Comparison of ENCODE assay signal across 26 cellular contexts in genomic region chr13:99162543-99162942, GRCh38.
"Had no signal": no experiment of that assay in that cellular context is flagged by ENCODE, and none has a peak within 500 bp of the region (broad histone marks: within the 10 kb centered on the region; RNA-seq: fewer than 3 reads in every experiment).

No MANE protein-coding gene starts in this region.

- H3K4me1 ChIP-seq: ascending aorta, body of pancreas, SJSA1 had no signal

- H3K9me3 ChIP-seq: ascending aorta, body of pancreas, MG63, SJSA1 had no signal

- H3K27me3 ChIP-seq: ascending aorta, body of pancreas, MG63 had no signal

- H3K4me3 ChIP-seq: ascending aorta, body of pancreas, MG63, SJSA1 had no signal

- H3K27ac ChIP-seq: ascending aorta, body of pancreas, SJSA1 had no signal

- DNase-seq: activated CD4-positive, alpha-beta T cell treated with anti-CD3 and anti-CD28 coated beads for 4 hours; activated CD4-positive, alpha-beta T cell treated with anti-CD3 and anti-CD28 coated beads, Interleukin-2, amount 50 U/mL, for 48 hours; activated CD8-positive, alpha-beta memory T cell treated with anti-CD3 and anti-CD28 coated beads, Interleukin-2, amount 50 U/mL, for 4 hours; activated naive CD4-positive, alpha-beta T cell treated with anti-CD3 and anti-CD28 coated beads, Interleukin-2, amount 50 U/mL, for 16 hours; activated naive CD8-positive, alpha-beta T cell treated with anti-CD3 and anti-CD28 coated beads, Interleukin-2, amount 50 U/mL, for 24 hours; activated T-cell treated with anti-CD3 and anti-CD28 coated beads, Interleukin-2, amount 50 U/mL, for 72 hours; amniotic stem cell; body of pancreas; MG63; MV-4-11; NCI-H1092 treated with DMSO at 0.1 percent for 48 hours; NCI-H1417 treated with DMSO at 0.1 percent for 48 hours; NCI-H1694 treated with DMSO at 0.1 percent for 48 hours; NCI-H2081; NCI-H510A treated with DMSO at 0.1 percent for 48 hours; NCI-H69; NK-92 treated with Interleukin-12 subunit alpha and Interleukin-12 subunit beta, amount 100 ng/mL, for 24 hours; OCI-M1; RPMI8226; SHP77; SW 1271 had no signal

- ATAC-seq: activated CD4-positive, CD25-positive, alpha-beta regulatory T cell treated with anti-CD3 and anti-CD28 coated beads, Interleukin-2, amount 50 U/mL, for 24 hours; activated naive CD8-positive, alpha-beta T cell treated with anti-CD3 and anti-CD28 coated beads, Interleukin-2, amount 50 U/mL, for 24 hours; activated T-cell treated with anti-CD3 and anti-CD28 coated beads, Interleukin-2, amount 50 U/mL, for 72 hours; body of pancreas; Panc1; SK-N-SH treated with all-trans-retinoic acid at 6 μM for 48 hours had no signal

- H3K36me3 ChIP-seq: ascending aorta, MG63, SJSA1 had no signal
